ENCODE assay signal across 15 cellular contexts in the genomic region with DNA sequence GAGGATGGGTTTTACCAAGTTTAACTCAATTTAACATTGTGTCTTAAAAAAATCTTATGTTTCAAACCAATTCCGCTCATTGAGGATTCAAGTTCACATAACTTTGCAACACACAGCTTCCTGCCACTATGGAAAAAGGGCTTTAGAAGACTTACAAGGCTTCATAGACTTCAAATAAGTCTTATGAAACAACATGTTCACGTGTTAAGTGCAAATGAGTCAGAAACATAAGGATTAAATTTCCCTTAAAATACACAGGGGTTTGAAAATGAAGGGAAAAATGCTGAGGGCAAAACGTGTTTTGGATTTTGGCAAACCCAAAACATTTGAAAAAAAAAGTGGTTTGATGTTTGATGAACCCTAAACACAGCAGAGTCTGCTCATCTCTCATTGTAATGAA.
DNase-seq lines count a peak whose midpoint lies in the region; FAIRE-seq and TF ChIP-seq lines count a peak whose summit lies in the region.
"Had no signal": no experiment of that assay in that cellular context is flagged by ENCODE, and none has a peak within 500 bp of the region (broad histone marks: within the 10 kb centered on the region; RNA-seq: fewer than 3 reads in every experiment).

No MANE protein-coding gene starts in this region.

- DNase-seq in LHCN-M2 (ENCODE audit: low read depth): peak; percentile 47
- DNase-seq in bronchial epithelial cell (ENCODE audit: low read depth): peak; percentile 25
- peak; percentile 73 for DNase-seq in fibroblast of peridontal ligament (ENCODE audit: extremely low read depth)
- DNase-seq in smooth muscle cell (lab: John Stamatoyannopoulos, UW; ENCODE audit: unreplicated experiment): no peak
- no peak for DNase-seq in cortex of kidney (lab: John Stamatoyannopoulos, UW)
- DNase-seq in NCI-H526 (lab: John Stamatoyannopoulos, UW): no peak
- no peak for DNase-seq in NCI-H446 (lab: John Stamatoyannopoulos, UW)
- DNase-seq in middle frontal gyrus (ENCODE audit: extremely low spot score, low spot score): no peak
- DNase-seq: CD4-positive, CD25-positive, alpha-beta regulatory T cell; DMS53; GF-D8; HCEC 1CT; HFFc6 had no signal

- H3K9me3 ChIP-seq in smooth muscle cell (replicated peaks; ENCODE audit: low read depth): no peaks in the 10 kb centered on the region
- H3K9me3 ChIP-seq: A549 had no signal

- H3K27ac ChIP-seq in smooth muscle cell (ENCODE audit: low read depth): peak overlapping the region; percentile 22
- H3K27ac ChIP-seq: A549; BLaER1 treated with 17β-estradiol and CSF1 and Interleukin-3, amounts not matched to agents 10 nM and 100 nM had no signal

- no peak for FAIRE-seq in bronchial epithelial cell (lab: Jason Lieb, UNC)
- FAIRE-seq: A549 had no signal

- no peaks in the 10 kb centered on the region for H4K20me1 ChIP-seq in smooth muscle cell (ENCODE audit: low read depth)
- H4K20me1 ChIP-seq: BLaER1 treated with 17β-estradiol and CSF1 and Interleukin-3, amounts not matched to agents 10 nM and 100 nM had no signal

- no peak overlapping the region for H3K4me3 ChIP-seq in bronchial epithelial cell (ENCODE audit: low read depth, low read length)
- no peak overlapping the region for H3K4me3 ChIP-seq in smooth muscle cell
- H3K4me3 ChIP-seq: A549; BLaER1 treated with 17β-estradiol and CSF1 and Interleukin-3, amounts not matched to agents 10 nM and 100 nM had no signal

- TF ChIP-seq CTCF in bronchial epithelial cell (IDR thresholded peaks at IDR 0.05; ENCODE audit: insufficient read depth, low read length, severe bottlenecking) (no peak), smooth muscle cell (IDR thresholded peaks at IDR 0.05; ENCODE audit: borderline replicate concordance, insufficient read depth, poor library complexity, severe bottlenecking) (no peak)

- peak overlapping the region; percentile 5 for H3K4me2 ChIP-seq in smooth muscle cell
- H3K4me2 ChIP-seq: A549; BLaER1 treated with 17β-estradiol and CSF1 and Interleukin-3, amounts not matched to agents 10 nM and 100 nM had no signal

- H3K36me3 ChIP-seq in bronchial epithelial cell (ENCODE audit: control insufficient read depth, insufficient read depth, low read length): no peaks in the 10 kb centered on the region
- no peaks in the 10 kb centered on the region for H3K36me3 ChIP-seq in smooth muscle cell (ENCODE audit: low read depth)
- H3K36me3 ChIP-seq: BLaER1 treated with 17β-estradiol and CSF1 and Interleukin-3, amounts not matched to agents 10 nM and 100 nM had no signal

- no peaks in the 10 kb centered on the region for H3F3A ChIP-seq in smooth muscle cell (ENCODE audit: low read depth)

- H2AFZ ChIP-seq in smooth muscle cell (ENCODE audit: low read depth): no peak overlapping the region

- H3K79me2 ChIP-seq in smooth muscle cell (ENCODE audit: low read depth): no peaks in the 10 kb centered on the region

- no peak overlapping the region for H3K9ac ChIP-seq in smooth muscle cell (ENCODE audit: low read depth)
- H3K9ac ChIP-seq: BLaER1 treated with 17β-estradiol and CSF1 and Interleukin-3, amounts not matched to agents 10 nM and 100 nM had no signal

- no peaks in the 10 kb centered on the region for H3K4me1 ChIP-seq in smooth muscle cell (ENCODE audit: low read depth)
- H3K4me1 ChIP-seq: A549; BLaER1 treated with 17β-estradiol and CSF1 and Interleukin-3, amounts not matched to agents 10 nM and 100 nM had no signal

- H3K27me3 ChIP-seq in bronchial epithelial cell (ENCODE audit: control insufficient read depth, insufficient read depth, low read length): peaks cover 7% of the 10 kb centered on the region
- H3K27me3 ChIP-seq in smooth muscle cell (ENCODE audit: low read depth): no peaks in the 10 kb centered on the region
- H3K27me3 ChIP-seq: BLaER1 treated with 17β-estradiol and CSF1 and Interleukin-3, amounts not matched to agents 10 nM and 100 nM had no signal

- WGBS in smooth muscle cell (ENCODE audit: low lambda C conversion rate): 33% methylated on average over 3 of the region's 3 CpGs

Comparison
In these comparisons a context has a peak if more than half of its experiments do, and no peak if none do; other contexts are left out.
1. DNase-seq: peak in LHCN-M2 (single experiment), bronchial epithelial cell (single experiment) and fibroblast of peridontal ligament (single experiment); none in smooth muscle cell (single experiment), cortex of kidney (single experiment), NCI-H526 (0 of 2), NCI-H446 (0 of 2) and middle frontal gyrus (single experiment).